8 cellular contexts compared by ENCODE assay signal in genomic region chr14:50260511-50260910, GRCh38. TPM values are rescaled to one million over a fixed set of nuclear protein-coding genes. Genes with fewer than 3 reads are reported as not detected.
A peak's percentile ranks its signal among the peaks of the same experiment; 100 is the strongest.
DNase-seq lines count a peak whose midpoint lies in the region; TF ChIP-seq lines count a peak whose summit lies in the region.

No MANE protein-coding gene starts in this region.

- TF ChIP-seq CTCF in VCaP (conservative IDR thresholded peaks at IDR 0.05), result peak; percentile 72
- TF ChIP-seq CTCF in left ventricle myocardium inferior (IDR thresholded peaks at IDR 0.05; ENCODE audit: borderline replicate concordance), result peak; percentile 63
- peak; percentile 34 to 48 (median 44) for TF ChIP-seq CTCF in testis (IDR thresholded peaks at IDR 0.05)

- intact Hi-C loops in left ventricle myocardium inferior (cut with micrococcal nuclease) (no loop called here), testis (cut with DNase I; ENCODE audit: low total_unique reads) (no loop called here)

- DNase-seq in SIG-M5 treated with dmso at 0.1 percent for 504 hours (lab: John Stamatoyannopoulos, UW; ENCODE audit: unreplicated experiment), result peak; percentile 50
- DNase-seq in SIG-M5 (lab: John Stamatoyannopoulos, UW), result no peak
- peak; percentile 44 for DNase-seq in HT-29 (ENCODE audit: low spot score)
- DNase-seq in left ventricle myocardium inferior, result no peak
- peak; percentile 23 for DNase-seq in testis
- DNase-seq in KG1 (lab: John Stamatoyannopoulos, UW), result no peak
- DNase-seq in occipital lobe (lab: John Stamatoyannopoulos, UW), result no peak

- H3K36me3 ChIP-seq in left ventricle myocardium inferior (no peaks in the 10 kb centered on the region), testis (ENCODE audit: low read depth, missing control alignments) (no peaks in the 10 kb centered on the region)

- H3K4me1 ChIP-seq in left ventricle myocardium inferior, result peaks cover 10% of the 10 kb centered on the region
- no peaks in the 10 kb centered on the region for H3K4me1 ChIP-seq in testis

- no peak for TF ChIP-seq POLR2A in testis (IDR thresholded peaks at IDR 0.05)

- H3K27ac ChIP-seq in VCaP, result no peak overlapping the region
- no peak overlapping the region for H3K27ac ChIP-seq in left ventricle myocardium inferior (replicated peaks)
- H3K27ac ChIP-seq in testis, result no peak overlapping the region

- H3K27me3 ChIP-seq in left ventricle myocardium inferior (ENCODE audit: low read depth) (no peaks in the 10 kb centered on the region), testis (no peaks in the 10 kb centered on the region)

- H3K9me3 ChIP-seq in left ventricle myocardium inferior (replicated peaks) (no peaks in the 10 kb centered on the region), testis (no peaks in the 10 kb centered on the region)

- H3K4me3 ChIP-seq in left ventricle myocardium inferior, result no peak overlapping the region
- H3K4me3 ChIP-seq in testis, result no peak overlapping the region

- 40 to 43% methylated on average over 3 of the region's 3 CpGs for WGBS in testis, 2 donors

RNA-seq across cellular contexts. Expression of gene SOS2, which starts 29.1 kb away (rescaled TPM):
- 2.4 and 5.1 TPM in 2 replicates for total RNA-seq in HT-29 (2014; rRNA removed; shearing (Covaris generic))
- total RNA-seq in left ventricle myocardium inferior, result 33.0 TPM
- total RNA-seq in testis, result 10 to 100 TPM; 48.6 to 56.6 TPM
- polyA plus RNA-seq in testis (ENCODE audit: insufficient read depth, low read depth, low replicate concordance), result 59.7 TPM
- 83.6 TPM for total RNA-seq in occipital lobe

RNA-seq across cellular contexts. Expression of gene L2HGDH, which starts 51.5 kb away (rescaled TPM):
- total RNA-seq in HT-29 (2014; rRNA removed; shearing (Covaris generic)), result 13.2 and 17.1 TPM in 2 replicates
- total RNA-seq in left ventricle myocardium inferior, result 11.3 TPM
- total RNA-seq in testis, result 1 to 10 TPM; 7.9 to 8.9 TPM
- 8.5 TPM for polyA plus RNA-seq in testis (ENCODE audit: insufficient read depth, low read depth, low replicate concordance)
- total RNA-seq in occipital lobe, result 18.6 TPM

RNA-seq across cellular contexts. Expression of gene DMAC2L, which starts 51.6 kb away (rescaled TPM):
- 4.1 and 6.1 TPM in 2 replicates for total RNA-seq in HT-29 (2014; rRNA removed; shearing (Covaris generic))
- 28.3 TPM for total RNA-seq in left ventricle myocardium inferior
- total RNA-seq in testis, result 10 to 100 TPM; 30.0 to 33.5 TPM
- 50.8 TPM for polyA plus RNA-seq in testis (ENCODE audit: insufficient read depth, low read depth, low replicate concordance)
- 15.9 TPM for total RNA-seq in occipital lobe

Comparison
In these comparisons a context has a peak if more than half of its experiments do, and no peak if none do; other contexts are left out.
1. DNase-seq: peak in SIG-M5 treated with dmso at 0.1 percent for 504 hours (single experiment), HT-29 (single experiment) and testis (single experiment); none in SIG-M5 (single experiment), left ventricle myocardium inferior (single experiment), KG1 (single experiment) and occipital lobe (single experiment).
2. Peak in every context shown above with its lines, with median percentiles within 50 percentile points of each other: CTCF ChIP-seq.